ENCODE assay signal across 8 cellular contexts in genomic region chr11:62621027-62621566, GRCh38. TPM values are rescaled to one million over a fixed set of nuclear protein-coding genes. Genes with fewer than 3 reads are reported as not detected.
DNase-seq lines count a peak whose midpoint lies in the region; ATAC-seq, FAIRE-seq and TF ChIP-seq lines count a peak whose summit lies in the region.

No MANE protein-coding gene starts in this region.

- H3K27ac ChIP-seq in sigmoid colon, result peak overlapping the region; percentile 84 to 93 (median 90)

- no peak for TF ChIP-seq EP300 in sigmoid colon (IDR thresholded peaks at IDR 0.05)

- no peaks in the 10 kb centered on the region for H3K27me3 ChIP-seq in sigmoid colon

- no peaks in the 10 kb centered on the region for H3K36me3 Mint-ChIP-seq in T-helper 17 cell (ENCODE audit: low read depth)

- peaks cover 17% of the 10 kb centered on the region for H3K4me1 Mint-ChIP-seq in T-helper 17 cell

- H3K27me3 Mint-ChIP-seq in T-helper 17 cell, result no peaks in the 10 kb centered on the region

- H3K4me1 ChIP-seq in sigmoid colon, result peaks cover 0 to 23% (median 19%) of the 10 kb centered on the region in 4 donors

- 27 to 32% methylated on average over 8 of the region's 8 CpGs for WGBS in sigmoid colon, 2 donors

- TF ChIP-seq POLR2A in GM12891 (IDR thresholded peaks at IDR 0.05; ENCODE audit: low read depth, low read length), result no peak
- no peak for TF ChIP-seq POLR2A in sigmoid colon (IDR thresholded peaks at IDR 0.05)

- intact Hi-C loops in sigmoid colon (cut with DNase I), result loop anchor here (5.0 kb wide), 1 partner anchor 106 kb away; the partner anchor contains the start of genes HNRNPUL2 and TTC9C

- peak overlapping the region; percentile 94 for H3K4me3 ChIP-seq in fibroblast of the aortic adventitia (ENCODE audit: low read depth, low read length)
- H3K4me3 ChIP-seq in sigmoid colon, result peak overlapping the region; percentile 60 to 87 (median 74)

- ATAC-seq in T-helper 17 cell (no peak), GM18907 (IDR thresholded peaks at IDR 0.05; ENCODE audit: unreplicated experiment) (no peak)

- H3K36me3 ChIP-seq in sigmoid colon, result peaks cover 12 to 40% (median 16%) of the 10 kb centered on the region in 4 donors

- H3K9me3 ChIP-seq in T-helper 17 cell (ENCODE audit: control insufficient read depth, low read length, poor library complexity, severe bottlenecking) (no peaks in the 10 kb centered on the region), sigmoid colon (no peaks in the 10 kb centered on the region)

- FAIRE-seq in GM12891 (lab: Jason Lieb, UNC), result peak; percentile 43
- no peak for FAIRE-seq in RCC 7860 (lab: Jason Lieb, UNC)

- TF ChIP-seq CTCF in fibroblast of the aortic adventitia (IDR thresholded peaks at IDR 0.05; ENCODE audit: insufficient read depth, low read length), result no peak
- no peak for TF ChIP-seq CTCF in sigmoid colon (IDR thresholded peaks at IDR 0.05)

- H3K4me3 Mint-ChIP-seq in T-helper 17 cell, result peak overlapping the region; percentile 99

- H3K27ac Mint-ChIP-seq in T-helper 17 cell, result peak overlapping the region; percentile 97

- DNase-seq in GM12891 (ENCODE audit: insufficient read length, low spot score), result no peak
- no peak for DNase-seq in T-helper 17 cell
- no peak for DNase-seq in fibroblast of the aortic adventitia (ENCODE audit: low read depth)
- no peak for DNase-seq in sigmoid colon
- no peak for DNase-seq in RCC 7860 (ENCODE audit: low spot score)
- DNase-seq in NCI-H446 (lab: John Stamatoyannopoulos, UW), result no peak
- no peak for DNase-seq in NCI-H2081 treated with DMSO at 0.1 percent for 48 hours (lab: John Stamatoyannopoulos, UW)

TF ChIP-seq in GM12891, 5 proteins besides CTCF, POLR2A, EP300 and RAD21:
- TF ChIP-seq TAF1 (IDR thresholded peaks at IDR 0.05; ENCODE audit: low read depth, low read length) (no peak), SPI1 (IDR thresholded peaks at IDR 0.05; ENCODE audit: low read depth, low read length) (no peak), POU2F2 (IDR thresholded peaks at IDR 0.05; ENCODE audit: low read depth, low read length) (no peak), PAX5 (IDR thresholded peaks at IDR 0.05; ENCODE audit: insufficient read depth, low read length, severe bottlenecking) (no peak), POLR2AphosphoS5 (IDR thresholded peaks at IDR 0.05; ENCODE audit: low read depth, low read length) (no peak)
TF ChIP-seq in GM12891: peak in this region for 0.

RNA-seq across cellular contexts. Expression of gene B3GAT3, which starts 0.7 kb away (rescaled TPM):
- 31.9 TPM for polyA plus RNA-seq in GM12891 (2012; ENCODE audit: low read depth, missing spikeins)
- 10 to 100 TPM; 53.0 to 57.2 TPM for total RNA-seq in T-helper 17 cell
- total RNA-seq in fibroblast of the aortic adventitia (ENCODE audit: low replicate concordance), result 14.1 and 18.7 TPM in 2 replicates
- 10 to 100 TPM; 11.1 to 26.3 (median 16.8) TPM for total RNA-seq in sigmoid colon
- polyA plus RNA-seq in sigmoid colon, result 10 to 100 TPM in 2 of 3 donors, 1 to 10 TPM in 1; 9.7 to 47.5 (median 11.4) TPM

RNA-seq across cellular contexts. Expression of gene ROM1, which starts 8.0 kb away (rescaled TPM):
- 1.5 TPM for polyA plus RNA-seq in GM12891 (2012; ENCODE audit: low read depth, missing spikeins)
- total RNA-seq in T-helper 17 cell, result 1 to 10 TPM in 1 of 2 donors, under 1 TPM in 1; 0.94 to 1.2 TPM
- total RNA-seq in fibroblast of the aortic adventitia (ENCODE audit: low replicate concordance), result 4.6 and 26.4 TPM in 2 replicates
- total RNA-seq in sigmoid colon, result 10 to 100 TPM in 2 of 4 donors, 1 to 10 TPM in 2; 5.3 to 13.8 (median 10.1) TPM
- polyA plus RNA-seq in sigmoid colon, result 10 to 100 TPM in 1 of 3 donors, 1 to 10 TPM in 2; 3.0 to 14.2 (median 3.2) TPM

RNA-seq across cellular contexts. Expression of gene EML3, which starts 8.5 kb away (rescaled TPM):
- 38.5 TPM for polyA plus RNA-seq in GM12891 (2012; ENCODE audit: low read depth, missing spikeins)
- total RNA-seq in T-helper 17 cell (100 to 1,000 TPM; 169 to 174 TPM), fibroblast of the aortic adventitia (ENCODE audit: low replicate concordance) (22.3 and 61.7 TPM in 2 replicates), sigmoid colon (10 to 100 TPM; 19.6 to 39.5 (median 30.2) TPM)
- polyA plus RNA-seq in sigmoid colon, result 10 to 100 TPM; 10.6 to 50.7 (median 16.2) TPM

RNA-seq across cellular contexts. Expression of gene MTA2, which starts 19.4 kb away (rescaled TPM):
- 89.2 TPM for polyA plus RNA-seq in GM12891 (2012; ENCODE audit: low read depth, missing spikeins)
- total RNA-seq in T-helper 17 cell (100 to 1,000 TPM; 140 to 175 TPM), fibroblast of the aortic adventitia (ENCODE audit: low replicate concordance) (46.2 and 110 TPM in 2 replicates), sigmoid colon (10 to 100 TPM; 50.1 to 62.2 (median 58.1) TPM)
- 10 to 100 TPM; 28.8 to 86.3 (median 36.1) TPM for polyA plus RNA-seq in sigmoid colon

RNA-seq across cellular contexts. Expression of gene GANAB, which starts 25.3 kb away (rescaled TPM):
- polyA plus RNA-seq in GM12891 (2012; ENCODE audit: low read depth, missing spikeins), result 68.4 TPM
- total RNA-seq in T-helper 17 cell (100 to 1,000 TPM; 168 to 179 TPM), fibroblast of the aortic adventitia (ENCODE audit: low replicate concordance) (203 and 208 TPM in 2 replicates), sigmoid colon (100 to 1,000 TPM in 1 of 4 donors, 10 to 100 TPM in 3; 67.4 to 111 (median 77.9) TPM)
- 100 to 1,000 TPM in 1 of 3 donors, 10 to 100 TPM in 2; 12.6 to 163 (median 37.9) TPM for polyA plus RNA-seq in sigmoid colon
